In genomic region chr2:199302851-199303250, GRCh38 we compare ENCODE assay signal across 17 cellular contexts.
DNase-seq lines count a peak whose midpoint lies in the region; FAIRE-seq and TF ChIP-seq lines count a peak whose summit lies in the region.
"Had no signal": no experiment of that assay in that cellular context is flagged by ENCODE, and none has a peak within 500 bp of the region (broad histone marks: within the 10 kb centered on the region; RNA-seq: fewer than 3 reads in every experiment).

No MANE protein-coding gene starts in this region.

- H3K4me3 ChIP-seq in fibroblast of lung (replicated peaks in 1 of 4; ENCODE audit: control extremely low read depth in 1 of 4, insufficient read depth in 1 of 4, low read depth in 3 of 4, low read length in 4 of 4) (no peak overlapping the region), BE2C (ENCODE audit: low read depth, low read length) (no peak overlapping the region), small intestine (ENCODE audit: low read depth in 1 of 2, low read length in 2 of 2) (no peak overlapping the region)
- H3K4me3 ChIP-seq: psoas muscle, thyroid gland had no signal

- no peaks in the 10 kb centered on the region for H3K79me2 ChIP-seq in fibroblast of lung (ENCODE audit: control insufficient read depth, insufficient read depth, low read length)

- H3K9me3 ChIP-seq in fibroblast of lung (ENCODE audit: control insufficient read depth, insufficient read depth, low read depth, low read length) (no peaks in the 10 kb centered on the region), BE2C (no peaks in the 10 kb centered on the region), small intestine (ENCODE audit: control insufficient read depth, low read depth) (no peaks in the 10 kb centered on the region)
- H3K9me3 ChIP-seq: psoas muscle, thyroid gland had no signal

- no peak overlapping the region for H2AFZ ChIP-seq in fibroblast of lung (ENCODE audit: low read length)

- H3K27me3 ChIP-seq in fibroblast of lung (ENCODE audit: control insufficient read depth, insufficient read depth, low read length) (no peaks in the 10 kb centered on the region), BE2C (no peaks in the 10 kb centered on the region), small intestine (ENCODE audit: control insufficient read depth in 2 of 2, insufficient read depth in 2 of 2, low read length in 2 of 2) (no peaks in the 10 kb centered on the region)
- H3K27me3 ChIP-seq: thyroid gland had no signal

- WGBS in small intestine, 3 donors = 67 to 90% (median 83%) methylated on average over 4 of the region's 4 CpGs

- TF ChIP-seq CTCF in fibroblast of lung (conservative IDR thresholded peaks at IDR 0.05 in 1 of 2, IDR thresholded peaks at IDR 0.05 in 1 of 2; ENCODE audit: low read depth in 1 of 2, low read length in 2 of 2) (no peak), BE2C (IDR thresholded peaks at IDR 0.05; ENCODE audit: low read depth, low read length) (no peak)

- peak overlapping the region; percentile 80 for H3K27ac ChIP-seq in fibroblast of lung (ENCODE audit: insufficient read depth, low read length)
- H3K27ac ChIP-seq in small intestine (ENCODE audit: low read depth in 1 of 2, low read length in 1 of 2) = no peak overlapping the region
- H3K27ac ChIP-seq: 22Rv1, KMS-11, psoas muscle, thyroid gland had no signal

- peak; percentile 10 for DNase-seq in DMS53 (lab: John Stamatoyannopoulos, UW)
- no peak for DNase-seq in DMS53 treated with DMSO at 0.1 percent for 48 hours (lab: John Stamatoyannopoulos, UW; ENCODE audit: unreplicated experiment)
- peak; percentile 43 for DNase-seq in NCI-H2227 treated with DMSO at 0.1 percent for 48 hours (lab: John Stamatoyannopoulos, UW)
- DNase-seq in fibroblast of lung (ENCODE audit: low read depth in 2 of 2) = peak in 1 of 2 donors; percentile 82
- DNase-seq in renal cortical epithelial cell (ENCODE audit: low read depth) = peak; percentile 5
- no peak for DNase-seq in BE2C
- DNase-seq in medulla oblongata (ENCODE audit: extremely low spot score) = no peak
- DNase-seq in small intestine = no peak
- DNase-seq: activated T-cell treated with anti-CD3 and anti-CD28 coated beads, Interleukin-2, amount 50 U/mL, for 48 hours; caudate nucleus; CD4-positive, CD25-positive, alpha-beta regulatory T cell; HCEC 1CT; psoas muscle; thyroid gland had no signal

- no peak overlapping the region for H3K4me2 ChIP-seq in fibroblast of lung (ENCODE audit: extremely low read depth, insufficient read depth, low read length)
- H3K4me2 ChIP-seq: KMS-11 had no signal

- no peak for FAIRE-seq in small intestine (lab: Jason Lieb, UNC)
- FAIRE-seq: islet of Langerhans had no signal

- peaks cover 11% of the 10 kb centered on the region for H3K4me1 ChIP-seq in fibroblast of lung (ENCODE audit: control insufficient read depth, extremely low read depth, insufficient read depth, low read length)
- H3K4me1 ChIP-seq in BE2C = peaks cover 11% of the 10 kb centered on the region
- H3K4me1 ChIP-seq in small intestine (ENCODE audit: control insufficient read depth in 2 of 2, insufficient read depth in 1 of 2, low read depth in 1 of 2, low read length in 1 of 2) = no peaks in the 10 kb centered on the region
- H3K4me1 ChIP-seq: psoas muscle, thyroid gland had no signal

- H4K20me1 ChIP-seq in fibroblast of lung (ENCODE audit: control insufficient read depth, extremely low read depth, insufficient read depth, low read length) = no peaks in the 10 kb centered on the region

- H3K36me3 ChIP-seq in fibroblast of lung (ENCODE audit: control insufficient read depth, insufficient read depth, low read length) = peaks cover 2% of the 10 kb centered on the region
- no peaks in the 10 kb centered on the region for H3K36me3 ChIP-seq in BE2C
- H3K36me3 ChIP-seq in small intestine (ENCODE audit: control insufficient read depth in 2 of 2, insufficient read depth in 2 of 2, low read length in 2 of 2) = no peaks in the 10 kb centered on the region
- H3K36me3 ChIP-seq: thyroid gland had no signal

- H3K9ac ChIP-seq in fibroblast of lung (ENCODE audit: insufficient read depth, low read length) = no peak overlapping the region
- H3K9ac ChIP-seq: KMS-11 had no signal

Comparison
In these comparisons a context has a peak if more than half of its experiments do, and no peak if none do; other contexts are left out.
1. DNase-seq: peak in DMS53 (single experiment), NCI-H2227 treated with DMSO at 0.1 percent for 48 hours (single experiment) and renal cortical epithelial cell (single experiment); none in DMS53 treated with DMSO at 0.1 percent for 48 hours (single experiment), BE2C (single experiment), medulla oblongata (single experiment) and small intestine (single experiment).